5 cellular contexts compared by ENCODE assay signal in the genomic region with DNA sequence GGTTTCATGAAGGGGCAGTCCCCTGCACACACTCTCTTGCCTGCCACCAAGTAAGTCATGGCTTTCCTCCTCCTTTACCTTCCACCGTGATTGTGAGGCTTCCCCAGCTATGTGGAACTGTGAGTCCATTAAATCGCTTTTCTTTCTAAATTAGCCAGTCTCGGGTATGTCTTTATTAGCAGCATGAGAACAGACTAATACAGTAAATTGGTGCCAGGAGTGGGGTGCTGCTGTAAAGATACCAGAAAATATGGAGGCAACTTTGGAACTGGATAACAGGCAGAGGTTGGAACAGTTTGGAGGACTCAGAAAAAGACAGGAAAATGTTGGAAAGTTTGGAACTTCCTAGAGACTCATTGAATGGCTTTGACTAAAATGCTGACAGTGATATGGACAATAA. TPM values are rescaled to one million over a fixed set of nuclear protein-coding genes. Genes with fewer than 3 reads are reported as not detected.
"Had no signal": no experiment of that assay in that cellular context is flagged by ENCODE, and none has a peak within 500 bp of the region (broad histone marks: within the 10 kb centered on the region; RNA-seq: fewer than 3 reads in every experiment).

No MANE protein-coding gene starts in this region.

RNA-seq across cellular contexts. Expression of a gene that starts 26.1 kb away (rescaled TPM):
- total RNA-seq: suprapubic skin, thoracic aorta, ureter, uterus, vagina had no signal
